13 cellular contexts compared by ENCODE assay signal in the genomic region with DNA sequence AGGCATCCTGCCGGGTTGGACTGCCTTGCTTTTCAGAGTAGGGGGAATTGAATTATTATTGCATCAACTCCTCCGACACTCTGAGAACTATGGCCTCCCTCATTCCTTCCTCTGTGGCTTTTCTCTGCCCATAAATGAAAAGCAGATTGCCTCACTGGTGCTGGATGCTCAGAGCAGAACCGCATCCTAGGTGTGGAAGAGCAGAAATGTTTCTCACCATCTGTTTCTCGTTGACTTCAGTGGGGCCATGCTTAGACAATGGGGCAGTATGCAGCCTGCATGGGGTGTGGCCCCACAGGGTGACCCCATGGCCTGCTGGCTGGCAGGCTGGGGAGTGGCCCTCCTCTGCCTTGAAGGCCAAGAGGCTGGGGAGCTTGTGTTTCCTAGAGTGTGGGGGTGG. TPM values are rescaled to one million over a fixed set of nuclear protein-coding genes. Genes with fewer than 3 reads are reported as not detected.
A peak's percentile ranks its signal among the peaks of the same experiment; 100 is the strongest.
DNase-seq lines count a peak whose midpoint lies in the region; ATAC-seq lines count a peak whose summit lies in the region.
"Had no signal": no experiment of that assay in that cellular context is flagged by ENCODE, and none has a peak within 500 bp of the region (broad histone marks: within the 10 kb centered on the region; RNA-seq: fewer than 3 reads in every experiment).

No MANE protein-coding gene starts in this region.

- H3K79me2 ChIP-seq in trophoblast cell (ENCODE audit: control insufficient read depth, insufficient read depth, low read length, poor library complexity): peaks cover 6% of the 10 kb centered on the region

- H3K9me3 ChIP-seq in trophoblast cell (ENCODE audit: insufficient read depth, low read depth, low read length): no peaks in the 10 kb centered on the region

- peak overlapping the region; percentile 40 for H4K91ac ChIP-seq in trophoblast cell (ENCODE audit: low read depth, low read length)

- no peaks in the 10 kb centered on the region for H3K36me3 ChIP-seq in trophoblast cell (ENCODE audit: control insufficient read depth in 1 of 2, insufficient read depth in 2 of 2, low read length in 2 of 2)

- DNase-seq in GM04503 (ENCODE audit: low read depth) (peak; percentile 93), SIG-M5 (lab: John Stamatoyannopoulos, UW) (peak; percentile 14), fibroblast of peridontal ligament (ENCODE audit: extremely low read depth) (peak; percentile 97), trophoblast cell (no peak), activated gamma-delta T cell treated with Interleukin-2 at 50 U/mL for 16 hours (no peak), NCI-H1092 treated with DMSO at 0.1 percent for 48 hours (lab: John Stamatoyannopoulos, UW) (no peak)
- no peak for DNase-seq in activated CD4-positive, alpha-beta T cell treated with anti-CD3 and anti-CD28 coated beads, Interleukin-2, amount 50 U/mL, for 4 hours
- DNase-seq: Karpas-422; left cardiac atrium; naive thymus-derived CD8-positive, alpha-beta T cell; NCI-H2171 had no signal

- peak overlapping the region; percentile 63 for H2BK12ac ChIP-seq in trophoblast cell (ENCODE audit: low read length)

- H2BK5ac ChIP-seq in trophoblast cell (ENCODE audit: low read depth, low read length, poor library complexity): peak overlapping the region; percentile 2

- peaks cover 11 to 21% of the 10 kb centered on the region in 2 experiments for H3K4me1 ChIP-seq in trophoblast cell (ENCODE audit: control insufficient read depth in 1 of 2, insufficient read depth in 2 of 2, low read length in 2 of 2)

- no peak for ATAC-seq in GM19395 (IDR thresholded peaks at IDR 0.05; ENCODE audit: unreplicated experiment)
- ATAC-seq: naive thymus-derived CD8-positive, alpha-beta T cell; Panc1 had no signal

- peak overlapping the region; percentile 57 for H2BK120ac ChIP-seq in trophoblast cell (ENCODE audit: insufficient read depth, low read length, poor library complexity)

- H3K4ac ChIP-seq in trophoblast cell (ENCODE audit: low read depth, low read length): no peak overlapping the region

- no peak overlapping the region for H3K9ac ChIP-seq in trophoblast cell (ENCODE audit: low read length)

- no peak overlapping the region for H3K23ac ChIP-seq in trophoblast cell (ENCODE audit: low read length)

- WGBS in trophoblast cell (ENCODE audit: extremely low coverage, insufficient coverage, insufficient read length): no CpG with 5 or more reads among the region's 4 CpGs

- H3K27ac ChIP-seq in trophoblast cell (ENCODE audit: low read depth, low read length): no peak overlapping the region

- peak overlapping the region; percentile 50 for H3K14ac ChIP-seq in trophoblast cell (ENCODE audit: low read length)

- peak overlapping the region; percentile 51 for H2AK5ac ChIP-seq in trophoblast cell (ENCODE audit: low read length)

- H2AFZ ChIP-seq in trophoblast cell (ENCODE audit: insufficient read depth, low read length, poor library complexity): peak overlapping the region; percentile 17

- H4K8ac ChIP-seq in trophoblast cell (ENCODE audit: low read depth, low read length): peak overlapping the region; percentile 57

- no peak overlapping the region for H3K4me2 ChIP-seq in trophoblast cell (ENCODE audit: low read length)

- peak overlapping the region; percentile 43 for H3K18ac ChIP-seq in trophoblast cell (ENCODE audit: low read length)

- H3K4me3 ChIP-seq in trophoblast cell (ENCODE audit: low read depth, low read length): no peak overlapping the region

- no peaks in the 10 kb centered on the region for H3K27me3 ChIP-seq in trophoblast cell (ENCODE audit: insufficient read depth, low read length)

- H3K79me1 ChIP-seq in trophoblast cell (ENCODE audit: low read length): peaks cover 35% of the 10 kb centered on the region

- no peak overlapping the region for H4K12ac ChIP-seq in trophoblast cell (ENCODE audit: low read depth, low read length)

RNA-seq across cellular contexts. Expression of a gene that starts 27.3 kb away (rescaled TPM):
- polyA plus RNA-seq in trophoblast cell (2013): 3,939 and 3,953 TPM in 2 replicates

RNA-seq across cellular contexts. Expression of a gene that starts 46.7 kb away (rescaled TPM):
- 0.05 TPM in 1 of 2 replicates, not detected in the other for polyA plus RNA-seq in trophoblast cell (2013)
- polyA plus RNA-seq: naive thymus-derived CD8-positive, alpha-beta T cell had no signal

Comparison
In these comparisons a context has a peak if more than half of its experiments do, and no peak if none do; other contexts are left out.
1. DNase-seq: peak in GM04503 (single experiment), SIG-M5 (single experiment) and fibroblast of peridontal ligament (single experiment); none in trophoblast cell (0 of 2), activated gamma-delta T cell treated with Interleukin-2 at 50 U/mL for 16 hours (single experiment), activated CD4-positive, alpha-beta T cell treated with anti-CD3 and anti-CD28 coated beads, Interleukin-2, amount 50 U/mL, for 4 hours (0 of 2) and NCI-H1092 treated with DMSO at 0.1 percent for 48 hours (single experiment).